In the genomic region with DNA sequence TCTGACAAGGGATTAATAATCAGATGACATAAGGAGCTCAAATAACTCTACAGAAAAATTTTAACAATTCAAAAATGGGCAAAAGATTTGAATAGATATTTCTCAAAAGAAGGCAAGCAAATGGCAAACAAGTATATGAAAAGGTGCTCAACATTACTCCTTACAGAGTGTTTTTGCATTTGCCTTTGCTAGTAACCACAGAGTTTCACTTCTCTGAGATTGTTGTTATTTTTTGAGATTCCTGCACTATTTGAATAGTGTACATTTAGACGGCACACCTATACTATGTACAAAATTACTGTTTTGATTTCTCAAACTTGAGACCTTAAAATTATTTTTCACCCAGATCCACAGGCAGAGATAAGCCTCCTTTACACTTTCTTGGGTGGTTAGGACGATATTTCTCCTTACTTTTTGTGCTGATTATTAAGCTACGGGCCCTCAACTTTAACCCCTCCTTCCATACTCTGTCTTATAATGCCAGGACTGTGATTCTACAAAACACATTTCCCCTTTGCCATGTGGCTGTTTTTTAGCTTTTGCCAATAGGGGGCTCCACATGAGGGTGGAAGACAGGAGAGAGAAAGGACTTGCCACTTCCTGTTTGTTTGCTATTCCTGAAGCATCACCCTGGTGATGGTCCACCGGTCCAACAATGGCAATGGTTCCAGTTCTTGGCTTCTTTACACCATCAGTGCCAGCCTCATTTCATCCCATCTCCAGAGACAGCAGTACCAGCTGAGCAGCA, we compare ENCODE assay signal across 9 cellular contexts.
A peak's percentile ranks its signal among the peaks of the same experiment; 100 is the strongest.
DNase-seq lines count a peak whose midpoint lies in the region; ATAC-seq and TF ChIP-seq lines count a peak whose summit lies in the region.
"Had no signal": no experiment of that assay in that cellular context is flagged by ENCODE, and none has a peak within 500 bp of the region (broad histone marks: within the 10 kb centered on the region; RNA-seq: fewer than 3 reads in every experiment).

No MANE protein-coding gene starts in this region.

- CTCF ChIA-PET in PC-3 (lab: Charles Lee) (no interaction called here), T-cell (lab: Charles Lee) (no interaction called here)

- H3K27ac Mint-ChIP-seq in T-cell: no peak overlapping the region

- intact Hi-C loops in PC-3 (cut with micrococcal nuclease): no loop called here

- peaks cover 4% of the 10 kb centered on the region; the same call in 1 of the 2 replicates for H3K9me3 ChIP-seq in PC-3 (ENCODE audit: low read length)
- H3K9me3 ChIP-seq: neutrophil had no signal

- H3K4me1 ChIP-seq in PC-3 (ENCODE audit: insufficient read depth, low read length): no peaks in the 10 kb centered on the region

- no peaks in the 10 kb centered on the region for H3K9me2 ChIP-seq in PC-3 (replicated peaks; ENCODE audit: low read length)

- ATAC-seq in GM18909 (IDR thresholded peaks at IDR 0.05; ENCODE audit: poor library complexity, unreplicated experiment) (peak; percentile 85), HG03025 (IDR thresholded peaks at IDR 0.05; ENCODE audit: low FRiP score, unreplicated experiment) (peak; percentile 98), PC-3 (no peak), T-cell (replicated peaks in 1 of 4) (no peak)
- no peak for ATAC-seq in activated CD4-positive, CD25-positive, alpha-beta regulatory T cell treated with anti-CD3 and anti-CD28 coated beads, Interleukin-2, amount 50 U/mL, for 24 hours

- in situ Hi-C loops in ACHN (cut with HindIII; ENCODE audit: low pct_ligation_motif_present, low pct_unique_long_range_greater_than_20kb, low sequenced_read_pairs): no loop called here

- H3K9me3 Mint-ChIP-seq in T-cell: no peaks in the 10 kb centered on the region

- POLR2A ChIA-PET in PC-3 (lab: Charles Lee; ENCODE audit: unreplicated experiment): no interaction called here
- POLR2A ChIA-PET in T-cell (lab: Charles Lee): no interaction called here

- no peak overlapping the region for H3K4me2 ChIP-seq in PC-3 (ENCODE audit: low read length)

- peak; percentile 14 for DNase-seq in ACHN
- no peak for DNase-seq in PC-3
- DNase-seq in T-cell: no peak
- no peak for DNase-seq in anterior cingulate cortex (lab: John Stamatoyannopoulos, UW)
- DNase-seq in hippocampal formation (lab: John Stamatoyannopoulos, UW): no peak

- no TSS peak for BruUV-seq in PC-3 (replicated peaks; lab: Mats Ljungman, UMichigan)

- no peaks in the 10 kb centered on the region for H3K79me2 ChIP-seq in PC-3 (ENCODE audit: low read length)

- no peak overlapping the region for H3K27ac ChIP-seq in PC-3 (ENCODE audit: low read length)
- H3K27ac ChIP-seq: neutrophil had no signal

- no peaks in the 10 kb centered on the region for H3K27me3 ChIP-seq in PC-3 (ENCODE audit: low read length)
- H3K27me3 ChIP-seq: neutrophil had no signal

- no peak overlapping the region for H3K4me3 ChIP-seq in PC-3 (ENCODE audit: low read length)

- H4K20me1 ChIP-seq in PC-3 (ENCODE audit: low read length): no peaks in the 10 kb centered on the region

- no peaks in the 10 kb centered on the region for H3K4me1 Mint-ChIP-seq in T-cell

- no peak overlapping the region for H3K4me3 Mint-ChIP-seq in T-cell

- H3K36me3 ChIP-seq in PC-3 (ENCODE audit: low read depth, low read length): no peaks in the 10 kb centered on the region
- H3K36me3 ChIP-seq: neutrophil had no signal

- peaks cover 18 to 27% of the 10 kb centered on the region in 2 donors for H3K27me3 Mint-ChIP-seq in T-cell

- H2AFZ ChIP-seq in PC-3 (ENCODE audit: low read length): no peak overlapping the region

- TF ChIP-seq CTCF in PC-3 (conservative IDR thresholded peaks at IDR 0.05; ENCODE audit: low read depth, low read length): peak; percentile 48

- H3F3A ChIP-seq in PC-3 (ENCODE audit: low read length, unreplicated experiment): no peaks in the 10 kb centered on the region

- H3K9ac ChIP-seq in PC-3 (ENCODE audit: low read length): no peak overlapping the region

- H3K36me3 Mint-ChIP-seq in T-cell: no peaks in the 10 kb centered on the region

Comparison
In these comparisons a context has a peak if more than half of its experiments do, and no peak if none do; other contexts are left out.
1. ATAC-seq: peak in GM18909 (single experiment) and HG03025 (single experiment); none in PC-3 (single experiment), activated CD4-positive, CD25-positive, alpha-beta regulatory T cell treated with anti-CD3 and anti-CD28 coated beads, Interleukin-2, amount 50 U/mL, for 24 hours (0 of 2) and T-cell (0 of 4).